Comparison of ENCODE assay signal across 9 cellular contexts in the genomic region with DNA sequence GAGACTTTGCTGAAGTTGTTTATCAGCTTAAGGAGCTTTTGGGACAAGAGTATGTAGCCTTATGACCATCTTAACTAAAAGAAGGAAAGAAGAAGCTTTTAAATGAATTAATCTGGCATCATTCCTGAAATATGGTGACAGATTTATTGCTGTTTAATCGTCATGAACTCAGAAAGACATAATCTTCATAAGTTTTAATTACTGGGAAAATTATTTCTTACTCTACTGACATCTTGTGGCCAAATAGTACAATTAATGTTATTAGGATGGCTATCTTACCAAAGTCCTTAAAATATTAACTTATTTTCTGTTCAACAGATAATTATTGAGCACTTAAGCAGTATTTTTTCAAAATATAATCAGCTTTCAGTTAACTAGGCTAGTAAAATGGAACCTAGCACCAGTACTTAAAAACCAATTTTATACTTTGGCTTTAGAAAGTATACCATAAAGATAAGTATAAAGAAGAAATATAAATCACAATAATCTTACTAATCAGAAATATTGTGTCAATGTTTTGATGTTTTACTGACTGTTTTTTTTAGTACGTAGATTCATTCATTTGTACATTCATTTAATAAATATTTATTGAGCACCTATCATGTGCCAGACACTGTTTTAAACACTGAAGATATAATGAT. TPM values are rescaled to one million over a fixed set of nuclear protein-coding genes. Genes with fewer than 3 reads are reported as not detected.
DNase-seq lines count a peak whose midpoint lies in the region; ATAC-seq, FAIRE-seq and TF ChIP-seq lines count a peak whose summit lies in the region.
"Had no signal": no experiment of that assay in that cellular context is flagged by ENCODE, and none has a peak within 500 bp of the region (broad histone marks: within the 10 kb centered on the region; RNA-seq: fewer than 3 reads in every experiment).

No MANE protein-coding gene starts in this region.

- no peaks in the 10 kb centered on the region for H3K27me3 ChIP-seq in small intestine (ENCODE audit: control insufficient read depth in 2 of 2, insufficient read depth in 2 of 2, low read length in 2 of 2)
- H3K27me3 ChIP-seq in aorta (ENCODE audit: control insufficient read depth in 1 of 2, insufficient read depth in 2 of 2, low read length in 1 of 2) = no peaks in the 10 kb centered on the region

- H3K27ac ChIP-seq in small intestine (ENCODE audit: low read depth in 1 of 2, low read length in 1 of 2) (no peak overlapping the region), aorta (ENCODE audit: low read depth in 1 of 2, low read length in 2 of 2) (no peak overlapping the region)

- H3K4me1 ChIP-seq in small intestine (ENCODE audit: control insufficient read depth in 2 of 2, insufficient read depth in 1 of 2, low read depth in 1 of 2, low read length in 1 of 2) (no peaks in the 10 kb centered on the region), aorta (ENCODE audit: control insufficient read depth in 1 of 2, insufficient read depth in 2 of 2, low read length in 2 of 2) (peaks cover 0 to 2% of the 10 kb centered on the region in 2 donors)

- WGBS in small intestine, 3 donors = 39 to 44% (median 39%) methylated on average over 2 of the region's 2 CpGs
- WGBS in aorta, 2 donors = 41% methylated on average over 2 of the region's 2 CpGs

- no peak overlapping the region for H3K4me3 Mint-ChIP-seq in endothelial cell (ENCODE audit: unreplicated experiment)
- H3K4me3 Mint-ChIP-seq: activated naive CD4-positive, alpha-beta T cell treated with anti-CD3 and anti-CD28 coated beads, Interleukin-2, amount 50 U/mL, for 24 hours had no signal

- no peaks in the 10 kb centered on the region for H3K9me3 Mint-ChIP-seq in endothelial cell (ENCODE audit: unreplicated experiment)
- H3K9me3 Mint-ChIP-seq: activated naive CD4-positive, alpha-beta T cell treated with anti-CD3 and anti-CD28 coated beads, Interleukin-2, amount 50 U/mL, for 24 hours had no signal

- intact Hi-C loops in aorta (cut with DNase I) = loop anchor here in 1 of 2 donors (10.0 kb wide), 1 partner anchor 213 kb away; the partner anchor contains the start of gene KIF14

- H3K27ac Mint-ChIP-seq in endothelial cell (ENCODE audit: unreplicated experiment) = no peak overlapping the region

- H3K4me1 Mint-ChIP-seq in endothelial cell (ENCODE audit: unreplicated experiment) = no peaks in the 10 kb centered on the region
- H3K4me1 Mint-ChIP-seq: activated naive CD4-positive, alpha-beta T cell treated with anti-CD3 and anti-CD28 coated beads, Interleukin-2, amount 50 U/mL, for 24 hours had no signal

- ATAC-seq in stimulated activated naive CD8-positive, alpha-beta T cell treated with anti-CD3 and anti-CD28 coated beads, Interleukin-15, Interleukin-2, amounts not matched to agents 100 U/mL and 50 U/mL, for 24 hours = no peak
- no peak for ATAC-seq in aorta (ENCODE audit: low FRiP score)

- peak; percentile 2 for DNase-seq in NCI-H146 (lab: John Stamatoyannopoulos, UW)
- no peak for DNase-seq in NCI-H146 treated with DMSO at 0.1 percent for 48 hours (lab: John Stamatoyannopoulos, UW; ENCODE audit: unreplicated experiment)
- peak; percentile 11 for DNase-seq in NCI-H460 (ENCODE audit: extremely low read depth, low read depth)
- DNase-seq in endothelial cell (ENCODE audit: low spot score) = no peak
- DNase-seq in small intestine = peak; percentile 30
- DNase-seq in stimulated activated naive CD8-positive, alpha-beta T cell treated with anti-CD3 and anti-CD28 coated beads, Interleukin-15, Interleukin-2, amounts not matched to agents 100 U/mL and 50 U/mL, for 24 hours = no peak
- DNase-seq in NCI-H524 treated with DMSO at 0.1 percent for 48 hours (lab: John Stamatoyannopoulos, UW) = no peak
- no peak for DNase-seq in aorta

- peak; percentile 59 for TF ChIP-seq CTCF in endothelial cell (IDR thresholded peaks at IDR 0.05; ENCODE audit: unreplicated experiment)

- H3K36me3 Mint-ChIP-seq in endothelial cell (ENCODE audit: low read depth, unreplicated experiment) = peaks cover 14% of the 10 kb centered on the region

- no peaks in the 10 kb centered on the region for H3K27me3 Mint-ChIP-seq in endothelial cell (ENCODE audit: unreplicated experiment)
- H3K27me3 Mint-ChIP-seq: activated naive CD4-positive, alpha-beta T cell treated with anti-CD3 and anti-CD28 coated beads, Interleukin-2, amount 50 U/mL, for 24 hours had no signal

- FAIRE-seq in small intestine (lab: Jason Lieb, UNC) = peak; percentile 89

- no peak overlapping the region for H3K4me3 ChIP-seq in small intestine (ENCODE audit: low read depth in 1 of 2, low read length in 2 of 2)
- no peak overlapping the region for H3K4me3 ChIP-seq in aorta (ENCODE audit: low read length in 2 of 2)

- no peaks in the 10 kb centered on the region for H3K9me3 ChIP-seq in small intestine (ENCODE audit: control insufficient read depth, low read depth)
- no peaks in the 10 kb centered on the region for H3K9me3 ChIP-seq in aorta (ENCODE audit: control insufficient read depth, low read length)

- peaks cover 0 to 3% of the 10 kb centered on the region in 2 donors for H3K36me3 ChIP-seq in small intestine (ENCODE audit: control insufficient read depth in 2 of 2, insufficient read depth in 2 of 2, low read length in 2 of 2)
- H3K36me3 ChIP-seq in aorta (ENCODE audit: control insufficient read depth in 1 of 2, insufficient read depth in 2 of 2, low read length in 1 of 2) = no peaks in the 10 kb centered on the region

RNA-seq across cellular contexts. Expression of gene GPR25, which starts 34.7 kb away (rescaled TPM):
- total RNA-seq in NCI-H460 (2014; rRNA removed; shearing (Covaris generic)) = not detected in 2 replicates
- polyA plus RNA-seq in NCI-H460 (2014; cell fraction: nucleus; rRNA removed) = not detected in 2 replicates
- total RNA-seq in endothelial cell (ENCODE audit: unreplicated experiment) = not detected
- under 1 TPM in 1 of 3 donors, not detected in 2; 0.07 TPM for polyA plus RNA-seq in small intestine
- total RNA-seq in aorta = not detected
- polyA plus RNA-seq in aorta = not detected

RNA-seq across cellular contexts. Expression of gene INAVA, which starts 56.6 kb away (rescaled TPM):
- total RNA-seq in NCI-H460 (2014; rRNA removed; shearing (Covaris generic)) = 0.10 and 1.2 TPM in 2 replicates
- 1.6 TPM in 1 of 2 replicates, not detected in the other for polyA plus RNA-seq in NCI-H460 (2014; cell fraction: nucleus; rRNA removed)
- total RNA-seq in endothelial cell (ENCODE audit: unreplicated experiment) = 35.8 TPM
- polyA plus RNA-seq in small intestine = 100 to 1,000 TPM in 2 of 3 donors, 10 to 100 TPM in 1; 58.7 to 192 (median 165) TPM
- under 1 TPM; 0.36 to 0.45 TPM for total RNA-seq in aorta
- polyA plus RNA-seq in aorta = 10 to 100 TPM in 1 of 2 donors, under 1 TPM in 1; 0.46 to 23.3 TPM

Comparison
In these comparisons a context has a peak if more than half of its experiments do, and no peak if none do; other contexts are left out.
1. DNase-seq: peak in NCI-H146 (single experiment), NCI-H460 (single experiment) and small intestine (single experiment); none in NCI-H146 treated with DMSO at 0.1 percent for 48 hours (single experiment), endothelial cell (single experiment), stimulated activated naive CD8-positive, alpha-beta T cell treated with anti-CD3 and anti-CD28 coated beads, Interleukin-15, Interleukin-2, amounts not matched to agents 100 U/mL and 50 U/mL, for 24 hours (single experiment), NCI-H524 treated with DMSO at 0.1 percent for 48 hours (single experiment) and aorta (0 of 2).
2. RNA of gene INAVA, which starts 56.6 kb away (total RNA-seq): 35.8 TPM in endothelial cell (single experiment); 0.36 to 0.45 TPM in aorta and 0.10 to 1.2 TPM in NCI-H460; every median in the first group is over 10 times any median in the second.